In genomic region chr13:51803018-51803417, GRCh38 we compare ENCODE assay signal across 8 cellular contexts. TPM values are rescaled to one million over a fixed set of nuclear protein-coding genes. Genes with fewer than 3 reads are reported as not detected.
DNase-seq lines count a peak whose midpoint lies in the region; ATAC-seq and TF ChIP-seq lines count a peak whose summit lies in the region.

No MANE protein-coding gene starts in this region.

- peak overlapping the region; percentile 81 for H3K4me2 ChIP-seq in DND-41 (ENCODE audit: insufficient read depth, low read length)
- H3K4me2 ChIP-seq in neural cell (ENCODE audit: low read length): peak overlapping the region; percentile 34

- H3K9me3 ChIP-seq in DND-41 (ENCODE audit: insufficient read depth, low read length, severe bottlenecking) (no peaks in the 10 kb centered on the region), endocrine pancreas (ENCODE audit: control insufficient read depth, low read length) (no peaks in the 10 kb centered on the region), neural cell (ENCODE audit: low read length) (no peaks in the 10 kb centered on the region)

- H3K9me2 ChIP-seq in neural cell (ENCODE audit: insufficient read depth, low read length): no peaks in the 10 kb centered on the region

- H4K20me1 ChIP-seq in DND-41 (ENCODE audit: insufficient read depth, low read length): no peaks in the 10 kb centered on the region
- H4K20me1 ChIP-seq in neural cell (ENCODE audit: insufficient read depth): no peaks in the 10 kb centered on the region

- no peak for TF ChIP-seq EP300 in neural cell (conservative IDR thresholded peaks at IDR 0.05; ENCODE audit: poor library complexity, severe bottlenecking)

- H3K4me3 ChIP-seq in DND-41 (ENCODE audit: low read depth in 1 of 2, low read length in 2 of 2) (peak overlapping the region; percentile 53 to 65; a peak in 3 of 4 replicates), endocrine pancreas (ENCODE audit: control insufficient read depth, insufficient read depth, low read length) (peak overlapping the region; percentile 52), neural cell (ENCODE audit: low read length) (peak overlapping the region; percentile 75)

- TF ChIP-seq RAD21 in neural cell (conservative IDR thresholded peaks at IDR 0.05): no peak

- H3K27me3 ChIP-seq in DND-41 (ENCODE audit: insufficient read depth, low read length, poor library complexity): no peaks in the 10 kb centered on the region
- H3K27me3 ChIP-seq in endocrine pancreas (ENCODE audit: control insufficient read depth, insufficient read depth, low read length): no peaks in the 10 kb centered on the region
- H3K27me3 ChIP-seq in neural cell (ENCODE audit: insufficient read depth, low read depth, low read length): no peaks in the 10 kb centered on the region

- H3K27ac ChIP-seq in DND-41 (ENCODE audit: low read length) (peak overlapping the region; percentile 69), neural cell (ENCODE audit: low read length) (peak overlapping the region; percentile 51)

- TF ChIP-seq CTCF in DND-41 (IDR thresholded peaks at IDR 0.05; ENCODE audit: borderline replicate concordance, extremely low read depth, low read length, poor library complexity, severe bottlenecking): no peak
- no peak for TF ChIP-seq CTCF in neural cell (IDR thresholded peaks at IDR 0.05; ENCODE audit: poor library complexity, severe bottlenecking)

- ATAC-seq in DND-41 (ENCODE audit: insufficient read depth, low read depth) (no peak), HG02938 (IDR thresholded peaks at IDR 0.05; ENCODE audit: unreplicated experiment) (no peak), HG02763 (IDR thresholded peaks at IDR 0.05; ENCODE audit: unreplicated experiment) (no peak)

- H2AFZ ChIP-seq in DND-41 (ENCODE audit: low read depth, low read length) (peak overlapping the region; percentile 83), neural cell (ENCODE audit: low read depth, low read length) (peak overlapping the region; percentile 36)

- peaks cover 5% of the 10 kb centered on the region for H3F3A ChIP-seq in neural cell (ENCODE audit: insufficient read depth, low read length, poor library complexity, severe bottlenecking)

- no peaks in the 10 kb centered on the region for H3K79me2 ChIP-seq in DND-41 (ENCODE audit: insufficient read depth, low read length)
- no peaks in the 10 kb centered on the region for H3K79me2 ChIP-seq in neural cell (replicated peaks; ENCODE audit: insufficient read depth, low read length)

- H3K4me1 ChIP-seq in DND-41 (ENCODE audit: insufficient read depth, low read length) (peaks cover 33% of the 10 kb centered on the region), endocrine pancreas (ENCODE audit: control insufficient read depth, insufficient read depth, low read length) (no peaks in the 10 kb centered on the region)

- H3K36me3 ChIP-seq in DND-41 (ENCODE audit: insufficient read depth, low read length) (no peaks in the 10 kb centered on the region; the same call in 1 of the 2 replicates), endocrine pancreas (ENCODE audit: control insufficient read depth, insufficient read depth, low read length) (no peaks in the 10 kb centered on the region), neural cell (ENCODE audit: insufficient read depth, low read length) (no peaks in the 10 kb centered on the region)

- DNase-seq in DND-41 (peak; percentile 17), NCI-H748 (lab: John Stamatoyannopoulos, UW; ENCODE audit: unreplicated experiment) (peak; percentile 74), putamen (ENCODE audit: low spot score) (no peak)
- DNase-seq in stimulated activated CD4-positive, alpha-beta T cell treated with anti-CD3 and anti-CD28 coated beads, Interleukin-2, amount 100 ng/mL, for 24 hours: no peak

- H3K9ac ChIP-seq in DND-41 (ENCODE audit: low read depth, low read length) (peak overlapping the region; percentile 90), endocrine pancreas (ENCODE audit: control insufficient read depth, insufficient read depth, low read length) (peak overlapping the region; percentile 98), neural cell (ENCODE audit: low read length) (peak overlapping the region; percentile 74)

TF ChIP-seq in neural cell, 6 proteins besides CTCF, POLR2A, EP300 and RAD21:
- no peak for TF ChIP-seq POLR2AphosphoS5 (IDR thresholded peaks at IDR 0.05)
- TF ChIP-seq TAF1 (IDR thresholded peaks at IDR 0.05; ENCODE audit: low read depth): no peak
- TF ChIP-seq SMC3 (conservative IDR thresholded peaks at IDR 0.05; ENCODE audit: poor library complexity): no peak
- no peak for TF ChIP-seq MXI1 (conservative IDR thresholded peaks at IDR 0.05; ENCODE audit: poor library complexity, severe bottlenecking)
- TF ChIP-seq REST (IDR thresholded peaks at IDR 0.05; ENCODE audit: borderline replicate concordance): no peak
- TF ChIP-seq EZH2 (IDR thresholded peaks at IDR 0.05; ENCODE audit: borderline replicate concordance, insufficient read depth, low read length, poor library complexity, severe bottlenecking): no peak

RNA-seq across cellular contexts. Expression of gene DHRS12, which starts 0.9 kb away (rescaled TPM):
- 2.9 and 4.4 TPM in 2 replicates for polyA plus RNA-seq in neural cell
- polyA minus RNA-seq in neural cell: 2.9 and 3.1 TPM in 2 replicates

RNA-seq across cellular contexts. Expression of gene TMEM272, which starts 42.0 kb away (rescaled TPM):
- 0.76 and 0.77 TPM in 2 replicates for polyA plus RNA-seq in neural cell
- 0.49 and 1.6 TPM in 2 replicates for polyA minus RNA-seq in neural cell

RNA-seq across cellular contexts. Expression of gene CCDC70, which starts 58.8 kb away (rescaled TPM):
- polyA plus RNA-seq in neural cell: not detected in 2 replicates
- polyA minus RNA-seq in neural cell: not detected in 2 replicates

Comparison
In these comparisons a context has a peak if more than half of its experiments do, and no peak if none do; other contexts are left out.
1. DNase-seq: peak in DND-41 (single experiment) and NCI-H748 (single experiment); none in putamen (single experiment) and stimulated activated CD4-positive, alpha-beta T cell treated with anti-CD3 and anti-CD28 coated beads, Interleukin-2, amount 100 ng/mL, for 24 hours (0 of 2).
2. Peak in every context shown above with its lines, with median percentiles within 50 percentile points of each other: H3K4me3 ChIP-seq and H3K9ac ChIP-seq.